In the genomic region with DNA sequence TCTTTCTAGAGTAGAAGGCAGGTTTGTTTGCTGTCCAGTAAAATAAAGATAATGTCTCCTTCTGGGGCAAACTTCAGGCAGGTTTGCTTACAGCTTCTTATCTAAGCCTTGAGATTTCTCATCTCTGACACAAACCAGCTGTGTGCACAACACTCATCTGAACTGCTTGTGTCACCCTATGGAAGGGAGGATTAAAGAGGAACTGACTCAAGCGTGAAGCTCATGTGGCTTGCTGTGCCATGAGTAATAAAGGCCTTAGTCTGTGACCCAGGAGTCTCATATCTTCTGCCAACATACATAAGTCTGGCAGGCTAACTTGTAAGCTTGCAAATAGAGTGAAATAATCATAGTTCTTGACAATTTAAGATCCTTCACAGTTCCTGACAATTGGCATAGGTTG, we compare ENCODE assay signal across 10 cellular contexts. TPM values are rescaled to one million over a fixed set of nuclear protein-coding genes. Genes with fewer than 3 reads are reported as not detected.
DNase-seq lines count a peak whose midpoint lies in the region; ATAC-seq, FAIRE-seq and TF ChIP-seq lines count a peak whose summit lies in the region.
"Had no signal": no experiment of that assay in that cellular context is flagged by ENCODE, and none has a peak within 500 bp of the region (broad histone marks: within the 10 kb centered on the region; RNA-seq: fewer than 3 reads in every experiment).

No MANE protein-coding gene starts in this region.

- H2AFZ ChIP-seq in astrocyte (ENCODE audit: low read depth, low read length) (no peak overlapping the region), MM.1S (ENCODE audit: low read length) (no peak overlapping the region)

- H3K4me1 ChIP-seq in astrocyte (ENCODE audit: insufficient read depth, low read length) (peaks cover 12% of the 10 kb centered on the region), MM.1S (ENCODE audit: low read length) (no peaks in the 10 kb centered on the region)
- H3K4me1 ChIP-seq: BLaER1 had no signal

- ATAC-seq in HG03469 (IDR thresholded peaks at IDR 0.05; ENCODE audit: unreplicated experiment): peak; percentile 65
- ATAC-seq in HG03571 (IDR thresholded peaks at IDR 0.05; ENCODE audit: unreplicated experiment): no peak

- H3F3A ChIP-seq in MM.1S (ENCODE audit: insufficient read depth, low read length): no peaks in the 10 kb centered on the region

- peaks cover 5% of the 10 kb centered on the region for H3K4me1 Mint-ChIP-seq in astrocyte (ENCODE audit: low read depth, unreplicated experiment)

- H3K4me3 Mint-ChIP-seq in astrocyte (ENCODE audit: unreplicated experiment): no peak overlapping the region

- H3K4me3 ChIP-seq in astrocyte (ENCODE audit: insufficient read depth, low read depth, low read length) (no peak overlapping the region), retinal pigment epithelial cell (ENCODE audit: low read length) (no peak overlapping the region), MM.1S (ENCODE audit: low read length) (no peak overlapping the region)
- H3K4me3 ChIP-seq: BLaER1 had no signal

- H4K20me1 ChIP-seq in astrocyte (ENCODE audit: insufficient read depth, low read length) (no peaks in the 10 kb centered on the region), MM.1S (ENCODE audit: insufficient read depth, low read length) (no peaks in the 10 kb centered on the region)
- H4K20me1 ChIP-seq: BLaER1 had no signal

- H3K27me3 Mint-ChIP-seq in astrocyte (ENCODE audit: low read depth, unreplicated experiment): no peaks in the 10 kb centered on the region

- no peak overlapping the region for H3K27ac Mint-ChIP-seq in astrocyte (ENCODE audit: unreplicated experiment)

- H3K4me2 ChIP-seq in astrocyte (ENCODE audit: low read length): peak overlapping the region; percentile 72
- H3K4me2 ChIP-seq in MM.1S (ENCODE audit: low read depth, low read length): no peak overlapping the region
- H3K4me2 ChIP-seq: BLaER1 had no signal

- no peaks in the 10 kb centered on the region for H3K9me2 ChIP-seq in MM.1S (replicated peaks; ENCODE audit: insufficient read depth, low read length)

- TF ChIP-seq CTCF in astrocyte (IDR thresholded peaks at IDR 0.05; ENCODE audit: insufficient read depth, low read depth, low read length): no peak
- TF ChIP-seq CTCF in retinal pigment epithelial cell (conservative IDR thresholded peaks at IDR 0.05; ENCODE audit: low read depth, low read length): no peak
- TF ChIP-seq CTCF in MM.1S (IDR thresholded peaks at IDR 0.05; ENCODE audit: low read length): no peak

- no peaks in the 10 kb centered on the region for H3K36me3 ChIP-seq in astrocyte (ENCODE audit: insufficient read depth, low read length)
- no peaks in the 10 kb centered on the region for H3K36me3 ChIP-seq in MM.1S (replicated peaks; ENCODE audit: insufficient read depth, low read length)
- H3K36me3 ChIP-seq: BLaER1 had no signal

- H3K9ac ChIP-seq in astrocyte (ENCODE audit: low read length) (peak overlapping the region; percentile 5), MM.1S (ENCODE audit: low read length) (no peak overlapping the region)
- H3K9ac ChIP-seq: BLaER1 had no signal

- H3K27ac ChIP-seq in astrocyte (ENCODE audit: low read depth, low read length): peak overlapping the region; percentile 62
- no peak overlapping the region for H3K27ac ChIP-seq in MM.1S (ENCODE audit: low read length)
- H3K27ac ChIP-seq: BLaER1 had no signal

- peaks cover 2% of the 10 kb centered on the region for H3K9me3 Mint-ChIP-seq in astrocyte (ENCODE audit: unreplicated experiment)

- no peaks in the 10 kb centered on the region for H3K27me3 ChIP-seq in astrocyte (ENCODE audit: insufficient read depth, low read length)
- H3K27me3 ChIP-seq in MM.1S (replicated peaks; ENCODE audit: insufficient read depth, low read length): no peaks in the 10 kb centered on the region
- H3K27me3 ChIP-seq: BLaER1 had no signal

- H3K9me3 ChIP-seq in astrocyte (ENCODE audit: insufficient read depth, low read depth, low read length) (no peaks in the 10 kb centered on the region), MM.1S (replicated peaks; ENCODE audit: insufficient read depth, low read length) (no peaks in the 10 kb centered on the region)
- H3K9me3 ChIP-seq: BLaER1 had no signal

- no peaks in the 10 kb centered on the region for H3K36me3 Mint-ChIP-seq in astrocyte (ENCODE audit: low read depth, unreplicated experiment)

- DNase-seq in SIG-M5 treated with dmso at 0.1 percent for 504 hours (lab: John Stamatoyannopoulos, UW; ENCODE audit: unreplicated experiment) (peak; percentile 28), SIG-M5 (lab: John Stamatoyannopoulos, UW) (no peak), astrocyte (ENCODE audit: low read depth) (peak; percentile 96), retinal pigment epithelial cell (ENCODE audit: low read depth) (peak; percentile 92), NCI-H2081 (lab: John Stamatoyannopoulos, UW) (no peak), MM.1S (no peak)

- H3K79me2 ChIP-seq in astrocyte (ENCODE audit: insufficient read depth, low read length) (no peaks in the 10 kb centered on the region), MM.1S (ENCODE audit: low read length) (no peaks in the 10 kb centered on the region)

- peak; percentile 99 for FAIRE-seq in astrocyte (lab: Jason Lieb, UNC)
- FAIRE-seq: endometrium had no signal

RNA-seq across cellular contexts. Expression of a gene that starts 24.2 kb away (rescaled TPM):
- total RNA-seq in astrocyte: not detected in 2 replicates

Comparison
In these comparisons a context has a peak if more than half of its experiments do, and no peak if none do; other contexts are left out.
1. DNase-seq: peak in SIG-M5 treated with dmso at 0.1 percent for 504 hours (single experiment), astrocyte (single experiment) and retinal pigment epithelial cell (single experiment); none in SIG-M5 (single experiment), NCI-H2081 (0 of 2) and MM.1S (single experiment).